Comparison of ENCODE assay signal across 8 cellular contexts in genomic region chr6:1390071-1390804, GRCh38. TPM values are rescaled to one million over a fixed set of nuclear protein-coding genes. Genes with fewer than 3 reads are reported as not detected.
DNase-seq lines count a peak whose midpoint lies in the region; ATAC-seq, FAIRE-seq and TF ChIP-seq lines count a peak whose summit lies in the region.

No MANE protein-coding gene starts in this region.

- ATAC-seq in left lung = peak; percentile 29

- in situ Hi-C loops in brain microvascular endothelial cell (cut with HindIII; ENCODE audit: low pct_ligation_motif_present, low sequenced_read_pairs) = no loop called here

- H3K4me3 ChIP-seq in AG04450 (ENCODE audit: low read depth, low read length) (peak overlapping the region; percentile 76), brain microvascular endothelial cell (ENCODE audit: low read depth, low read length) (peak overlapping the region; percentile 27), left lung (peak overlapping the region; percentile 38 to 41), tibial artery (peak overlapping the region; percentile 43)

- H3K27ac ChIP-seq in AG04450 (ENCODE audit: low read depth, low read length) (no peak overlapping the region), brain microvascular endothelial cell (no peak overlapping the region), left lung (peak overlapping the region; percentile 61 to 70), tibial artery (no peak overlapping the region)

- H3K36me3 ChIP-seq in brain microvascular endothelial cell (replicated peaks) = no peaks in the 10 kb centered on the region
- H3K36me3 ChIP-seq in left lung = no peaks in the 10 kb centered on the region
- no peaks in the 10 kb centered on the region for H3K36me3 ChIP-seq in tibial artery

- intact Hi-C loops in left lung (cut with DNase I) (no loop called here), tibial artery (cut with DNase I; ENCODE audit: low total_unique reads) (no loop called here)

- POLR2A ChIA-PET in AG04450 (lab: Yijun Ruan, JAX) = no interaction called here

- DNase-seq in AG04450 (ENCODE audit: low read depth, low spot score) (no peak), HT1080 (ENCODE audit: low read depth) (peak; percentile 36), brain microvascular endothelial cell (no peak), left lung (no peak), tibial artery (no peak), GM12891 (ENCODE audit: insufficient read length, low spot score) (no peak), GDM1 (lab: John Stamatoyannopoulos, UW) (no peak), NCI-H1436 (lab: John Stamatoyannopoulos, UW) (no peak)

- CTCF ChIA-PET in AG04450 (lab: Charles Lee) = interaction anchor here (1.0 to 1.6 kb wide), 4 partner anchors 8 to 477 kb away, joined by 3 to 4 read pairs (median 4); no protein-coding TSS in a partner anchor

- H3K27me3 ChIP-seq in AG04450 (ENCODE audit: control insufficient read depth, insufficient read depth, low read length) = no peaks in the 10 kb centered on the region
- peaks cover 76% of the 10 kb centered on the region for H3K27me3 ChIP-seq in brain microvascular endothelial cell (replicated peaks)
- H3K27me3 ChIP-seq in left lung = peaks cover 74 to 100% of the 10 kb centered on the region in 2 donors
- H3K27me3 ChIP-seq in tibial artery = peaks cover 0 to 98% of the 10 kb centered on the region in 2 donors

- TF ChIP-seq CTCF in AG04450 (IDR thresholded peaks at IDR 0.05; ENCODE audit: low read depth, low read length) (no peak), brain microvascular endothelial cell (IDR thresholded peaks at IDR 0.05; ENCODE audit: low read depth, low read length, missing control alignments) (no peak), left lung (IDR thresholded peaks at IDR 0.05) (no peak), tibial artery (IDR thresholded peaks at IDR 0.05) (no peak)

- TF ChIP-seq POLR2A in GM12891 (IDR thresholded peaks at IDR 0.05; ENCODE audit: low read depth, low read length) = no peak

- no peak for FAIRE-seq in GM12891 (lab: Jason Lieb, UNC)

- peaks cover 2% of the 10 kb centered on the region for H3K9me3 ChIP-seq in AG04450 (ENCODE audit: control insufficient read depth, insufficient read depth, low read length)
- H3K9me3 ChIP-seq in left lung = no peaks in the 10 kb centered on the region
- H3K9me3 ChIP-seq in tibial artery = no peaks in the 10 kb centered on the region

- H3K4me1 ChIP-seq in left lung = peaks cover 5 to 28% of the 10 kb centered on the region in 2 donors
- H3K4me1 ChIP-seq in tibial artery = peaks cover 0 to 45% (median 36%) of the 10 kb centered on the region in 4 donors

TF ChIP-seq in GM12891, 5 proteins besides CTCF, POLR2A, EP300 and RAD21:
- TF ChIP-seq SPI1 (IDR thresholded peaks at IDR 0.05; ENCODE audit: low read depth, low read length) (no peak), PAX5 (IDR thresholded peaks at IDR 0.05; ENCODE audit: insufficient read depth, low read length, severe bottlenecking) (no peak), POLR2AphosphoS5 (IDR thresholded peaks at IDR 0.05; ENCODE audit: low read depth, low read length) (no peak), TAF1 (IDR thresholded peaks at IDR 0.05; ENCODE audit: low read depth, low read length) (no peak), POU2F2 (IDR thresholded peaks at IDR 0.05; ENCODE audit: low read depth, low read length) (no peak)

RNA-seq across cellular contexts. Expression of gene FOXF2, which starts 0.9 kb away (rescaled TPM):
- 17.3 TPM in 2 replicates for polyA plus RNA-seq in AG04450 (2011; rRNA removed)
- polyA minus RNA-seq in AG04450 (2011; rRNA and poly(A)+ RNA removed) = 13.0 and 13.8 TPM in 2 replicates
- total RNA-seq in HT1080 (2014; rRNA removed; shearing (Covaris generic)) = 6.8 and 10.0 TPM in 2 replicates
- polyA plus RNA-seq in HT1080 (2015; cell fraction: cytosol; rRNA removed) = 20.4 and 21.4 TPM in 2 replicates
- polyA plus RNA-seq in HT1080 (2015; cell fraction: nucleus; rRNA removed) = 10.2 and 10.6 TPM in 2 replicates
- 10 to 100 TPM; 12.6 to 17.7 TPM for total RNA-seq in left lung
- 0.09 TPM for polyA plus RNA-seq in GM12891 (2012; ENCODE audit: low read depth, missing spikeins)

Comparison
In these comparisons a context has a peak if more than half of its experiments do, and no peak if none do; other contexts are left out.
1. H3K27ac ChIP-seq: peak in left lung (2 of 2); none in AG04450 (single experiment), brain microvascular endothelial cell (single experiment) and tibial artery (0 of 2).
2. Peak in every context shown above with its lines, with median percentiles within 50 percentile points of each other: H3K4me3 ChIP-seq.